Comparison of ENCODE assay signal across 8 cellular contexts in the genomic region with DNA sequence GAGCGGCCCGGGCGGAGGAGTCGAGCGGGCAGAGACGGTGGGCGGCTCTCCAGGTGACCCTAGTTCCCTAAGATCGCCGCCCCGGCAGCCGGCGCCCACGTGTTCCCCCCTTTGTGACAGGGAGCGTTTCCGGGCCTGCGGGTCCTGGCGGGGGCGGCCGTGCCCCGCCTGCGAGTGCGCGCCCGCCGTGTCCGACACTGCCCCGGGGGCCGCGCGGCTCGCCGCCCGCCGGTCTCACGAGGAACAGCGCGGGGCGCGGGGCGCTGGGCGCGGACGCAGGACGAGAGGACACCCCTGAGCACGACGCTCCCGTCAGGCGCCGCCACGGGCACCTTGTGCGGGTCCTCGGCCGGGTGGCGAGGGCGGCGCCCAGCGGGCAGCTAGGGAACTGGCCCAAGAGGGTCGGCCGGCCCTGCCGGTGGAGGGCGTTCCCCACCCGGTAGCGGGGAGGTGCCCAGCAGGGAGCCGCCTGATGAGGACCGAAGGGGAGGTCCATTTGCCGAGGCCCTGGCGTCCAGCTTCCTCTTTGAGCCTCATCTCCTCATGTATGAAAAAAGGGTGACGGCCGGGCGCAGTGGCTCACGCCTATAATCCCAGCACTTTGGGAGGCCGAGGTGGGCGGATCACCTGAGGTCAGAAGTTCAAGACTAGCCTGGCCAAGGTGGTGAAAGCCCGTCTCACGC. TPM values are rescaled to one million over a fixed set of nuclear protein-coding genes. Genes with fewer than 3 reads are reported as not detected.
DNase-seq lines count a peak whose midpoint lies in the region; ATAC-seq and TF ChIP-seq lines count a peak whose summit lies in the region.

A gene (minus strand): TSS at position 137 of the 683 bp plus-strand sequence. CDS start 535 bp downstream, outside the sequence.

- intact Hi-C loops in colonic mucosa (cut with DNase I), result no loop called here

- peak within 1 kb of the TSS; percentile 93 for H3K27ac ChIP-seq in colonic mucosa

- H3K4me3 ChIP-seq in colonic mucosa, result peak within 1 kb of the TSS; percentile 99

- no peaks in the 10 kb centered on the region for H3K27me3 ChIP-seq in colonic mucosa

- H3K9ac ChIP-seq in colonic mucosa (ENCODE audit: low read depth in 2 of 2, low read length in 2 of 2), result peak within 1 kb of the TSS; percentile 92 to 98

- no peaks in the 10 kb centered on the region for H3K36me3 ChIP-seq in colonic mucosa

- peak; percentile 72 for ATAC-seq in GM19023 (IDR thresholded peaks at IDR 0.05; ENCODE audit: unreplicated experiment)
- peak; percentile 45 for ATAC-seq in HG03378 (IDR thresholded peaks at IDR 0.05; ENCODE audit: unreplicated experiment)
- peak; percentile 96 for ATAC-seq in left lobe of liver

- no peaks in the 10 kb centered on the region for H3K9me3 ChIP-seq in colonic mucosa

- DNase-seq in AG08396 (ENCODE audit: low spot score) (peak; percentile 97), NCI-H524 (lab: John Stamatoyannopoulos, UW) (peak; percentile 57 to 86), colonic mucosa (peak; percentile 94), left lobe of liver (ENCODE audit: low spot score) (peak; percentile 94)
- DNase-seq in activated CD4-positive, alpha-beta T cell treated with anti-CD3 and anti-CD28 coated beads for 48 hours, result peak; percentile 90
- DNase-seq in stimulated activated CD4-positive, alpha-beta T cell treated with anti-CD3 and anti-CD28 coated beads, Interleukin-2, amount 100 ng/mL, for 4 hours (ENCODE audit: low read depth), result peak; percentile 73

- H3K4me1 ChIP-seq in colonic mucosa, result peaks cover 5% of the 10 kb centered on the region

- peak; percentile 70 for TF ChIP-seq CTCF in colonic mucosa (IDR thresholded peaks at IDR 0.05)

RNA-seq across cellular contexts. Expression of the gene that starts here (rescaled TPM):
- total RNA-seq in colonic mucosa, result 100 to 1,000 TPM in 1 of 2 donors, 10 to 100 TPM in 1; 40.8 to 136 TPM
- 52.6 TPM for total RNA-seq in left lobe of liver

Comparison
In these comparisons a context has a peak if more than half of its experiments do, and no peak if none do; other contexts are left out.
1. Peak in every context shown above with its lines: DNase-seq, ATAC-seq, H3K4me3 ChIP-seq and H3K27ac ChIP-seq.
2. ATAC-seq: peak in every context shown above with its lines; median percentile 96 in left lobe of liver; 72 in GM19023; 45 in HG03378.